ENCODE assay signal across 8 cellular contexts in genomic region chr1:15246960-15247614, GRCh38. TPM values are rescaled to one million over a fixed set of nuclear protein-coding genes. Genes with fewer than 3 reads are reported as not detected.
DNase-seq lines count a peak whose midpoint lies in the region; ATAC-seq and TF ChIP-seq lines count a peak whose summit lies in the region.

Gene FHAD1, plus strand, starts transcription at chr1:15247223. Its CDS starts 4,562 bp downstream, at chr1:15251785.

- no peak for TF ChIP-seq POLR2A in Peyer's patch (IDR thresholded peaks at IDR 0.05)

- DNase-seq in CD8-positive, alpha-beta memory T cell, result peak in 4 of 5 donors; percentile 20 to 55 (median 40)
- DNase-seq in Peyer's patch, result peak; percentile 22 to 71 (median 69)
- DNase-seq in activated naive CD4-positive, alpha-beta T cell treated with anti-CD3 and anti-CD28 coated beads, Interleukin-2, amount 50 U/mL, for 72 hours (ENCODE audit: low spot score in 2 of 2), result no peak
- DNase-seq in cardiac muscle cell (ENCODE audit: low read depth in 1 of 2, low spot score in 1 of 2), result peak; percentile 81 to 83
- peak; percentile 91 for DNase-seq in posterior vena cava (ENCODE audit: low spot score)
- DNase-seq in SJCRH30, result no peak

- H3K9me3 Mint-ChIP-seq in CD8-positive, alpha-beta memory T cell, result peaks cover 0 to 4% (median 0%) of the 10 kb centered on the region in 5 donors
- peaks cover 0 to 23% of the 10 kb centered on the region in 2 donors for H3K9me3 Mint-ChIP-seq in activated naive CD4-positive, alpha-beta T cell treated with anti-CD3 and anti-CD28 coated beads, Interleukin-2, amount 50 U/mL, for 72 hours

- H3K4me3 Mint-ChIP-seq in CD8-positive, alpha-beta memory T cell, result peak within 1 kb of the TSS; percentile 55 to 86 (median 70)

- peak within 1 kb of the TSS; percentile 7 to 90 (median 52) for H3K27ac Mint-ChIP-seq in CD8-positive, alpha-beta memory T cell
- H3K27ac Mint-ChIP-seq in activated naive CD4-positive, alpha-beta T cell treated with anti-CD3 and anti-CD28 coated beads, Interleukin-2, amount 50 U/mL, for 72 hours, result peak within 1 kb of the TSS; percentile 14 to 32

- H3K27ac ChIP-seq in CD8-positive, alpha-beta memory T cell (ENCODE audit: low read depth, low read length), result no peak within 1 kb of the TSS
- H3K27ac ChIP-seq in Peyer's patch (peak within 1 kb of the TSS in 2 of 4 donors; percentile 9 to 38), cardiac muscle cell (no peak within 1 kb of the TSS), SJCRH30 (no peak within 1 kb of the TSS)

- no peaks in the 10 kb centered on the region for H3K36me3 Mint-ChIP-seq in CD8-positive, alpha-beta memory T cell
- peaks cover 19 to 32% of the 10 kb centered on the region in 2 donors for H3K36me3 Mint-ChIP-seq in activated naive CD4-positive, alpha-beta T cell treated with anti-CD3 and anti-CD28 coated beads, Interleukin-2, amount 50 U/mL, for 72 hours

- ATAC-seq in HG03196 (IDR thresholded peaks at IDR 0.05; ENCODE audit: unreplicated experiment) (peak; percentile 51), GM19023 (IDR thresholded peaks at IDR 0.05; ENCODE audit: unreplicated experiment) (no peak)
- ATAC-seq in activated naive CD4-positive, alpha-beta T cell treated with anti-CD3 and anti-CD28 coated beads, Interleukin-2, amount 50 U/mL, for 72 hours, result no peak

- peaks cover 9% of the 10 kb centered on the region for H3K27me3 ChIP-seq in CD8-positive, alpha-beta memory T cell (ENCODE audit: insufficient read depth, low read length, poor library complexity, severe bottlenecking)
- H3K27me3 ChIP-seq in Peyer's patch, result no peaks in the 10 kb centered on the region
- H3K27me3 ChIP-seq in cardiac muscle cell, result no peaks in the 10 kb centered on the region
- no peaks in the 10 kb centered on the region for H3K27me3 ChIP-seq in SJCRH30

- CTCF ChIA-PET in CD8-positive, alpha-beta memory T cell (lab: Charles Lee), result interaction anchor here (1.2 kb wide), 1 partner anchor 10 kb away, joined by 3 read pairs; no protein-coding TSS in a partner anchor

- TF ChIP-seq CTCF in Peyer's patch (IDR thresholded peaks at IDR 0.05) (no peak), cardiac muscle cell (IDR thresholded peaks at IDR 0.05; ENCODE audit: low read depth, low read length) (no peak)

- intact Hi-C loops in posterior vena cava (cut with DNase I), result no loop called here

- peaks cover 31% of the 10 kb centered on the region for H3K4me1 ChIP-seq in CD8-positive, alpha-beta memory T cell (ENCODE audit: insufficient read depth, low read length)
- H3K4me1 ChIP-seq in Peyer's patch (peaks cover 0 to 20% (median 3%) of the 10 kb centered on the region in 4 donors), cardiac muscle cell (ENCODE audit: low read depth) (peaks cover 28% of the 10 kb centered on the region), SJCRH30 (peaks cover 15% of the 10 kb centered on the region)

- no peak within 1 kb of the TSS for H3K4me3 ChIP-seq in CD8-positive, alpha-beta memory T cell (ENCODE audit: low read length)
- peak within 1 kb of the TSS; percentile 27 to 59 (median 46) for H3K4me3 ChIP-seq in Peyer's patch
- H3K4me3 ChIP-seq in cardiac muscle cell, result peak within 1 kb of the TSS; percentile 53
- no peak within 1 kb of the TSS for H3K4me3 ChIP-seq in SJCRH30

- H3K36me3 ChIP-seq in CD8-positive, alpha-beta memory T cell (ENCODE audit: insufficient read depth, low read length), result no peaks in the 10 kb centered on the region
- H3K36me3 ChIP-seq in Peyer's patch (no peaks in the 10 kb centered on the region), cardiac muscle cell (no peaks in the 10 kb centered on the region), SJCRH30 (no peaks in the 10 kb centered on the region)

- H3K27me3 Mint-ChIP-seq in CD8-positive, alpha-beta memory T cell, result peaks cover 17 to 59% of the 10 kb centered on the region in 2 donors

- POLR2A ChIA-PET in CD8-positive, alpha-beta memory T cell (lab: Charles Lee), result no interaction called here

- H3K9me3 ChIP-seq in CD8-positive, alpha-beta memory T cell (ENCODE audit: low read length), result no peaks in the 10 kb centered on the region
- no peaks in the 10 kb centered on the region for H3K9me3 ChIP-seq in Peyer's patch
- H3K9me3 ChIP-seq in cardiac muscle cell (ENCODE audit: low read depth), result no peaks in the 10 kb centered on the region
- H3K9me3 ChIP-seq in SJCRH30 (replicated peaks), result no peaks in the 10 kb centered on the region

- H3K4me1 Mint-ChIP-seq in CD8-positive, alpha-beta memory T cell, result peaks cover 43 to 54% (median 49%) of the 10 kb centered on the region in 3 donors

RNA-seq across cellular contexts. Expression of gene FHAD1, which starts in this region (rescaled TPM):
- not detected for total RNA-seq in CD8-positive, alpha-beta memory T cell
- polyA plus RNA-seq in CD8-positive, alpha-beta memory T cell, result not detected
- total RNA-seq in Peyer's patch (1 to 10 TPM in 1 of 4 donors, under 1 TPM in 1, not detected in 2; 0.95 to 1.7 TPM), cardiac muscle cell (0.53 and 0.74 TPM in 2 replicates), posterior vena cava (under 1 TPM in 1 of 2 donors, not detected in 1; 0.43 TPM)
- total RNA-seq in activated naive CD4-positive, alpha-beta T cell treated with anti-CD3 and anti-CD28 coated beads, Interleukin-2, amount 50 U/mL, for 72 hours, result under 1 TPM in 1 of 2 donors, not detected in 1; 0.27 TPM
- polyA plus RNA-seq in cardiac muscle cell, result 0.24 and 3.5 TPM in 2 replicates
- total RNA-seq in SJCRH30 (2014; rRNA removed; shearing (Covaris generic)), result 1.7 and 2.3 TPM in 2 replicates

Comparison
In these comparisons a context has a peak if more than half of its experiments do, and no peak if none do; other contexts are left out.
1. Peak in DNase-seq in CD8-positive, alpha-beta memory T cell; RNA of the gene not detected or under 1 TPM.
2. Peak in DNase-seq in posterior vena cava; RNA of the gene not detected or under 1 TPM.
3. DNase-seq: peak in Peyer's patch (3 of 3) and cardiac muscle cell (2 of 2); none in activated naive CD4-positive, alpha-beta T cell treated with anti-CD3 and anti-CD28 coated beads, Interleukin-2, amount 50 U/mL, for 72 hours (0 of 2) and SJCRH30 (0 of 2).
4. H3K4me3 ChIP-seq: peak in Peyer's patch (4 of 4) and cardiac muscle cell (single experiment); none in CD8-positive, alpha-beta memory T cell (single experiment) and SJCRH30 (single experiment).